2 cellular contexts compared by ENCODE assay signal in the genomic region with DNA sequence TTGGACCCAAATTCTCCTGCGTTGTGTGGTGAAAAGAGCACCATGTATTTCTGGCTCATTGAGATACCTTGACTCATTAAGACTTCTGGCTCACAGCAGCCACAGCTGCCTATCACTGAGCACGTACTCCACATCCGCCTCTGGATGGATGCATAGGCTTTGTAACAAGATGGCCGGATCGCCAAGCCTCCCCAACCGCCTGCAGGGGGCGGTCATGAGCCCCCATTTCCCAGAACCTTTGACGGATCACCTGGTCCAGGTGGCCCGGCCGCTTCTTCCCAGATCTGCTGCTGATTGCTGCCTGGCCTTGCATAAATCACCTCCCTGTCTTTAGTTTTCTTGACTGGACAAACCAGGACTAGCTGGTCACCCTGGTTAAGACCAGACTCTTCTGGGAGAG.
TF ChIP-seq lines count a peak whose summit lies in the region.

No MANE protein-coding gene starts in this region.

TF ChIP-seq in GM23338, 12 proteins besides CTCF, POLR2A, EP300 and RAD21 (continued from another document):
- TF ChIP-seq, protein P1, sequence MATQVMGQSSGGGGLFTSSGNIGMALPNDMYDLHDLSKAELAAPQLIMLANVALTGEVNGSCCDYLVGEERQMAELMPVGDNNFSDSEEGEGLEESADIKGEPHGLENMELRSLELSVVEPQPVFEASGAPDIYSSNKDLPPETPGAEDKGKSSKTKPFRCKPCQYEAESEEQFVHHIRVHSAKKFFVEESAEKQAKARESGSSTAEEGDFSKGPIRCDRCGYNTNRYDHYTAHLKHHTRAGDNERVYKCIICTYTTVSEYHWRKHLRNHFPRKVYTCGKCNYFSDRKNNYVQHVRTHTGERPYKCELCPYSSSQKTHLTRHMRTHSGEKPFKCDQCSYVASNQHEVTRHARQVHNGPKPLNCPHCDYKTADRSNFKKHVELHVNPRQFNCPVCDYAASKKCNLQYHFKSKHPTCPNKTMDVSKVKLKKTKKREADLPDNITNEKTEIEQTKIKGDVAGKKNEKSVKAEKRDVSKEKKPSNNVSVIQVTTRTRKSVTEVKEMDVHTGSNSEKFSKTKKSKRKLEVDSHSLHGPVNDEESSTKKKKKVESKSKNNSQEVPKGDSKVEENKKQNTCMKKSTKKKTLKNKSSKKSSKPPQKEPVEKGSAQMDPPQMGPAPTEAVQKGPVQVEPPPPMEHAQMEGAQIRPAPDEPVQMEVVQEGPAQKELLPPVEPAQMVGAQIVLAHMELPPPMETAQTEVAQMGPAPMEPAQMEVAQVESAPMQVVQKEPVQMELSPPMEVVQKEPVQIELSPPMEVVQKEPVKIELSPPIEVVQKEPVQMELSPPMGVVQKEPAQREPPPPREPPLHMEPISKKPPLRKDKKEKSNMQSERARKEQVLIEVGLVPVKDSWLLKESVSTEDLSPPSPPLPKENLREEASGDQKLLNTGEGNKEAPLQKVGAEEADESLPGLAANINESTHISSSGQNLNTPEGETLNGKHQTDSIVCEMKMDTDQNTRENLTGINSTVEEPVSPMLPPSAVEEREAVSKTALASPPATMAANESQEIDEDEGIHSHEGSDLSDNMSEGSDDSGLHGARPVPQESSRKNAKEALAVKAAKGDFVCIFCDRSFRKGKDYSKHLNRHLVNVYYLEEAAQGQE (IDR thresholded peaks at IDR 0.05; ENCODE audit: unreplicated experiment), result no peak
- TF ChIP-seq ETS1 (IDR thresholded peaks at IDR 0.05) (no peak), EZH2phosphoT487 (IDR thresholded peaks at IDR 0.05; ENCODE audit: unreplicated experiment) (no peak), CREB1 (CRISPR knock-in tag; IDR thresholded peaks at IDR 0.05; ENCODE audit: low read depth) (no peak)
- TF ChIP-seq, protein P2, sequence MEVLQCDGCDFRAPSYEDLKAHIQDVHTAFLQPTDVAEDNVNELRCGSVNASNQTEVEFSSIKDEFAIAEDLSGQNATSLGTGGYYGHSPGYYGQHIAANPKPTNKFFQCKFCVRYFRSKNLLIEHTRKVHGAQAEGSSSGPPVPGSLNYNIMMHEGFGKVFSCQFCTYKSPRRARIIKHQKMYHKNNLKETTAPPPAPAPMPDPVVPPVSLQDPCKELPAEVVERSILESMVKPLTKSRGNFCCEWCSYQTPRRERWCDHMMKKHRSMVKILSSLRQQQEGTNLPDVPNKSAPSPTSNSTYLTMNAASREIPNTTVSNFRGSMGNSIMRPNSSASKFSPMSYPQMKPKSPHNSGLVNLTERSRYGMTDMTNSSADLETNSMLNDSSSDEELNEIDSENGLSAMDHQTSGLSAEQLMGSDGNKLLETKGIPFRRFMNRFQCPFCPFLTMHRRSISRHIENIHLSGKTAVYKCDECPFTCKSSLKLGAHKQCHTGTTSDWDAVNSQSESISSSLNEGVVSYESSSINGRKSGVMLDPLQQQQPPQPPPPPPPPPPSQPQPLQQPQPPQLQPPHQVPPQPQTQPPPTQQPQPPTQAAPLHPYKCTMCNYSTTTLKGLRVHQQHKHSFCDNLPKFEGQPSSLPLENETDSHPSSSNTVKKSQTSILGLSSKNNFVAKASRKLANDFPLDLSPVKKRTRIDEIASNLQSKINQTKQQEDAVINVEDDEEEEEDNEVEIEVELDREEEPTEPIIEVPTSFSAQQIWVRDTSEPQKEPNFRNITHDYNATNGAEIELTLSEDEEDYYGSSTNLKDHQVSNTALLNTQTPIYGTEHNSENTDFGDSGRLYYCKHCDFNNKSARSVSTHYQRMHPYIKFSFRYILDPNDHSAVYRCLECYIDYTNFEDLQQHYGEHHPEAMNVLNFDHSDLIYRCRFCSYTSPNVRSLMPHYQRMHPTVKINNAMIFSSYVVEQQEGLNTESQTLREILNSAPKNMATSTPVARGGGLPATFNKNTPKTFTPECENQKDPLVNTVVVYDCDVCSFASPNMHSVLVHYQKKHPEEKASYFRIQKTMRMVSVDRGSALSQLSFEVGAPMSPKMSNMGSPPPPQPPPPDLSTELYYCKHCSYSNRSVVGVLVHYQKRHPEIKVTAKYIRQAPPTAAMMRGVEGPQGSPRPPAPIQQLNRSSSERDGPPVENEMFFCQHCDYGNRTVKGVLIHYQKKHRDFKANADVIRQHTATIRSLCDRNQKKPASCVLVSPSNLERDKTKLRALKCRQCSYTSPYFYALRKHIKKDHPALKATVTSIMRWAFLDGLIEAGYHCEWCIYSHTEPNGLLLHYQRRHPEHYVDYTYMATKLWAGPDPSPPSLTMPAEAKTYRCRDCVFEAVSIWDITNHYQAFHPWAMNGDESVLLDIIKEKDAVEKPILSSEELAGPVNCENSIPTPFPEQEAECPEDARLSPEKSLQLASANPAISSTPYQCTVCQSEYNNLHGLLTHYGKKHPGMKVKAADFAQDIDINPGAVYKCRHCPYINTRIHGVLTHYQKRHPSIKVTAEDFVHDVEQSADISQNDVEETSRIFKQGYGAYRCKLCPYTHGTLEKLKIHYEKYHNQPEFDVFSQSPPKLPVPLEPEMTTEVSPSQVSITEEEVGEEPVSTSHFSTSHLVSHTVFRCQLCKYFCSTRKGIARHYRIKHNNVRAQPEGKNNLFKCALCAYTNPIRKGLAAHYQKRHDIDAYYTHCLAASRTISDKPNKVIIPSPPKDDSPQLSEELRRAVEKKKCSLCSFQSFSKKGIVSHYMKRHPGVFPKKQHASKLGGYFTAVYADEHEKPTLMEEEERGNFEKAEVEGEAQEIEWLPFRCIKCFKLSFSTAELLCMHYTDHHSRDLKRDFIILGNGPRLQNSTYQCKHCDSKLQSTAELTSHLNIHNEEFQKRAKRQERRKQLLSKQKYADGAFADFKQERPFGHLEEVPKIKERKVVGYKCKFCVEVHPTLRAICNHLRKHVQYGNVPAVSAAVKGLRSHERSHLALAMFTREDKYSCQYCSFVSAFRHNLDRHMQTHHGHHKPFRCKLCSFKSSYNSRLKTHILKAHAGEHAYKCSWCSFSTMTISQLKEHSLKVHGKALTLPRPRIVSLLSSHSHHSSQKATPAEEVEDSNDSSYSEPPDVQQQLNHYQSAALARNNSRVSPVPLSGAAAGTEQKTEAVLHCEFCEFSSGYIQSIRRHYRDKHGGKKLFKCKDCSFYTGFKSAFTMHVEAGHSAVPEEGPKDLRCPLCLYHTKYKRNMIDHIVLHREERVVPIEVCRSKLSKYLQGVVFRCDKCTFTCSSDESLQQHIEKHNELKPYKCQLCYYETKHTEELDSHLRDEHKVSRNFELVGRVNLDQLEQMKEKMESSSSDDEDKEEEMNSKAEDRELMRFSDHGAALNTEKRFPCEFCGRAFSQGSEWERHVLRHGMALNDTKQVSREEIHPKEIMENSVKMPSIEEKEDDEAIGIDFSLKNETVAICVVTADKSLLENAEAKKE (CRISPR knock-in tag; IDR thresholded peaks at IDR 0.05), result no peak

TF ChIP-seq in HepG2, 621 proteins besides CTCF, POLR2A, EP300 and RAD21 (continued from another document):
- TF ChIP-seq PREB (CRISPR knock-in tag; IDR thresholded peaks at IDR 0.05) (no peak), U2AF2 (IDR thresholded peaks at IDR 0.05; ENCODE audit: low read depth, low read length) (no peak), ATF7-NPFF (CRISPR knock-in tag; IDR thresholded peaks at IDR 0.05; ENCODE audit: low read depth) (no peak), PTBP1 (IDR thresholded peaks at IDR 0.05; ENCODE audit: low read depth, low read length, poor library complexity, severe bottlenecking) (no peak), ZSCAN29 (CRISPR knock-in tag; conservative IDR thresholded peaks at IDR 0.05) (no peak), ARNT (IDR thresholded peaks at IDR 0.05) (no peak), UBTF (CRISPR knock-in tag; IDR thresholded peaks at IDR 0.05) (no peak), TP53 (CRISPR knock-in tag; conservative IDR thresholded peaks at IDR 0.05) (no peak), GABPB1 (CRISPR knock-in tag; IDR thresholded peaks at IDR 0.05) (no peak), GFI1 (CRISPR knock-in tag; IDR thresholded peaks at IDR 0.05; ENCODE audit: borderline replicate concordance) (no peak), ZNF292 (CRISPR knock-in tag; IDR thresholded peaks at IDR 0.05; ENCODE audit: borderline replicate concordance, low read depth) (no peak)
- TF ChIP-seq, protein P3, sequence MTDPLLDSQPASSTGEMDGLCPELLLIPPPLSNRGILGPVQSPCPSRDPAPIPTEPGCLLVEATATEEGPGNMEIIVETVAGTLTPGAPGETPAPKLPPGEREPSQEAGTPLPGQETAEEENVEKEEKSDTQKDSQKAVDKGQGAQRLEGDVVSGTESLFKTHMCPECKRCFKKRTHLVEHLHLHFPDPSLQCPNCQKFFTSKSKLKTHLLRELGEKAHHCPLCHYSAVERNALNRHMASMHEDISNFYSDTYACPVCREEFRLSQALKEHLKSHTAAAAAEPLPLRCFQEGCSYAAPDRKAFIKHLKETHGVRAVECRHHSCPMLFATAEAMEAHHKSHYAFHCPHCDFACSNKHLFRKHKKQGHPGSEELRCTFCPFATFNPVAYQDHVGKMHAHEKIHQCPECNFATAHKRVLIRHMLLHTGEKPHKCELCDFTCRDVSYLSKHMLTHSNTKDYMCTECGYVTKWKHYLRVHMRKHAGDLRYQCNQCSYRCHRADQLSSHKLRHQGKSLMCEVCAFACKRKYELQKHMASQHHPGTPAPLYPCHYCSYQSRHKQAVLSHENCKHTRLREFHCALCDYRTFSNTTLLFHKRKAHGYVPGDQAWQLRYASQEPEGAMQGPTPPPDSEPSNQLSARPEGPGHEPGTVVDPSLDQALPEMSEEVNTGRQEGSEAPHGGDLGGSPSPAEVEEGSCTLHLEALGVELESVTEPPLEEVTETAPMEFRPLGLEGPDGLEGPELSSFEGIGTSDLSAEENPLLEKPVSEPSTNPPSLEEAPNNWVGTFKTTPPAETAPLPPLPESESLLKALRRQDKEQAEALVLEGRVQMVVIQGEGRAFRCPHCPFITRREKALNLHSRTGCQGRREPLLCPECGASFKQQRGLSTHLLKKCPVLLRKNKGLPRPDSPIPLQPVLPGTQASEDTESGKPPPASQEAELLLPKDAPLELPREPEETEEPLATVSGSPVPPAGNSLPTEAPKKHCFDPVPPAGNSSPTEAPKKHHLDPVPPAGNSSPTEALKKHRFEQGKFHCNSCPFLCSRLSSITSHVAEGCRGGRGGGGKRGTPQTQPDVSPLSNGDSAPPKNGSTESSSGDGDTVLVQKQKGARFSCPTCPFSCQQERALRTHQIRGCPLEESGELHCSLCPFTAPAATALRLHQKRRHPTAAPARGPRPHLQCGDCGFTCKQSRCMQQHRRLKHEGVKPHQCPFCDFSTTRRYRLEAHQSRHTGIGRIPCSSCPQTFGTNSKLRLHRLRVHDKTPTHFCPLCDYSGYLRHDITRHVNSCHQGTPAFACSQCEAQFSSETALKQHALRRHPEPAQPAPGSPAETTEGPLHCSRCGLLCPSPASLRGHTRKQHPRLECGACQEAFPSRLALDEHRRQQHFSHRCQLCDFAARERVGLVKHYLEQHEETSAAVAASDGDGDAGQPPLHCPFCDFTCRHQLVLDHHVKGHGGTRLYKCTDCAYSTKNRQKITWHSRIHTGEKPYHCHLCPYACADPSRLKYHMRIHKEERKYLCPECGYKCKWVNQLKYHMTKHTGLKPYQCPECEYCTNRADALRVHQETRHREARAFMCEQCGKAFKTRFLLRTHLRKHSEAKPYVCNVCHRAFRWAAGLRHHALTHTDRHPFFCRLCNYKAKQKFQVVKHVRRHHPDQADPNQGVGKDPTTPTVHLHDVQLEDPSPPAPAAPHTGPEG (CRISPR knock-in tag; IDR thresholded peaks at IDR 0.05), result no peak
- TF ChIP-seq, protein P4, sequence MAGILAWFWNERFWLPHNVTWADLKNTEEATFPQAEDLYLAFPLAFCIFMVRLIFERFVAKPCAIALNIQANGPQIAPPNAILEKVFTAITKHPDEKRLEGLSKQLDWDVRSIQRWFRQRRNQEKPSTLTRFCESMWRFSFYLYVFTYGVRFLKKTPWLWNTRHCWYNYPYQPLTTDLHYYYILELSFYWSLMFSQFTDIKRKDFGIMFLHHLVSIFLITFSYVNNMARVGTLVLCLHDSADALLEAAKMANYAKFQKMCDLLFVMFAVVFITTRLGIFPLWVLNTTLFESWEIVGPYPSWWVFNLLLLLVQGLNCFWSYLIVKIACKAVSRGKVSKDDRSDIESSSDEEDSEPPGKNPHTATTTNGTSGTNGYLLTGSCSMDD (CRISPR knock-in tag; IDR thresholded peaks at IDR 0.05), result no peak
